In genomic region chr10:59088912-59089573, GRCh38 we compare ENCODE assay signal across 2 cellular contexts.
TF ChIP-seq lines count a peak whose summit lies in the region.

No MANE protein-coding gene starts in this region.

TF ChIP-seq in IMR-90, 13 proteins besides CTCF, POLR2A, EP300 and RAD21 (continued from another document):
- TF ChIP-seq USF2 (IDR thresholded peaks at IDR 0.05; ENCODE audit: low read depth, low read length) (no peak), SMC3 (IDR thresholded peaks at IDR 0.05; ENCODE audit: low read depth, low read length) (no peak), ELK1 (IDR thresholded peaks at IDR 0.05; ENCODE audit: borderline replicate concordance, low read depth, low read length) (no peak), FOS (IDR thresholded peaks at IDR 0.05; ENCODE audit: low read depth, low read length) (no peak), MAFK (IDR thresholded peaks at IDR 0.05; ENCODE audit: low read depth, low read length) (peak; percentile 78)
TF ChIP-seq in IMR-90: peak in this region for 1.

TF ChIP-seq in SK-N-SH treated with all-trans-retinoic acid at 6 μM for 48 hours, 23 proteins besides CTCF, POLR2A, EP300 and RAD21 (continued from another document):
- TF ChIP-seq ZFP30 (CRISPR knock-in tag; IDR thresholded peaks at IDR 0.05), result no peak
- TF ChIP-seq, protein P1, sequence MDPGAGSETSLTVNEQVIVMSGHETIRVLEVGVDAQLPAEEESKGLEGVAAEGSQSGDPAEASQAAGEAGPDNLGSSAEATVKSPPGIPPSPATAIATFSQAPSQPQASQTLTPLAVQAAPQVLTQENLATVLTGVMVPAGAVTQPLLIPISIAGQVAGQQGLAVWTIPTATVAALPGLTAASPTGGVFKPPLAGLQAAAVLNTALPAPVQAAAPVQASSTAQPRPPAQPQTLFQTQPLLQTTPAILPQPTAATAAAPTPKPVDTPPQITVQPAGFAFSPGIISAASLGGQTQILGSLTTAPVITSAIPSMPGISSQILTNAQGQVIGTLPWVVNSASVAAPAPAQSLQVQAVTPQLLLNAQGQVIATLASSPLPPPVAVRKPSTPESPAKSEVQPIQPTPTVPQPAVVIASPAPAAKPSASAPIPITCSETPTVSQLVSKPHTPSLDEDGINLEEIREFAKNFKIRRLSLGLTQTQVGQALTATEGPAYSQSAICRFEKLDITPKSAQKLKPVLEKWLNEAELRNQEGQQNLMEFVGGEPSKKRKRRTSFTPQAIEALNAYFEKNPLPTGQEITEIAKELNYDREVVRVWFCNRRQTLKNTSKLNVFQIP (CRISPR knock-in tag; IDR thresholded peaks at IDR 0.05; ENCODE audit: borderline replicate concordance, low read depth), result no peak
- TF ChIP-seq CSRNP3 (CRISPR knock-in tag; IDR thresholded peaks at IDR 0.05), result no peak
- no peak for TF ChIP-seq TOX (CRISPR knock-in tag; IDR thresholded peaks at IDR 0.05; ENCODE audit: borderline replicate concordance)
- TF ChIP-seq ESRRG (CRISPR knock-in tag; IDR thresholded peaks at IDR 0.05), result no peak
- TF ChIP-seq PATZ1 (CRISPR knock-in tag; IDR thresholded peaks at IDR 0.05; ENCODE audit: borderline replicate concordance), result no peak
- TF ChIP-seq, protein P2, sequence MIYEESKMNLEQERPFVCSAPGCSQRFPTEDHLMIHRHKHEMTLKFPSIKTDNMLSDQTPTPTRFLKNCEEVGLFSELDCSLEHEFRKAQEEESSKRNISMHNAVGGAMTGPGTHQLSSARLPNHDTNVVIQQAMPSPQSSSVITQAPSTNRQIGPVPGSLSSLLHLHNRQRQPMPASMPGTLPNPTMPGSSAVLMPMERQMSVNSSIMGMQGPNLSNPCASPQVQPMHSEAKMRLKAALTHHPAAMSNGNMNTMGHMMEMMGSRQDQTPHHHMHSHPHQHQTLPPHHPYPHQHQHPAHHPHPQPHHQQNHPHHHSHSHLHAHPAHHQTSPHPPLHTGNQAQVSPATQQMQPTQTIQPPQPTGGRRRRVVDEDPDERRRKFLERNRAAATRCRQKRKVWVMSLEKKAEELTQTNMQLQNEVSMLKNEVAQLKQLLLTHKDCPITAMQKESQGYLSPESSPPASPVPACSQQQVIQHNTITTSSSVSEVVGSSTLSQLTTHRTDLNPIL (CRISPR knock-in tag; IDR thresholded peaks at IDR 0.05; ENCODE audit: low read depth), result no peak
- no peak for TF ChIP-seq GLIS3 (CRISPR knock-in tag; IDR thresholded peaks at IDR 0.05)
- TF ChIP-seq ZNF70 (CRISPR knock-in tag; IDR thresholded peaks at IDR 0.05), result no peak
- TF ChIP-seq SNAI2 (CRISPR knock-in tag; IDR thresholded peaks at IDR 0.05), result no peak
- TF ChIP-seq OSR1 (CRISPR knock-in tag; IDR thresholded peaks at IDR 0.05), result no peak
- no peak for TF ChIP-seq ZFP3 (CRISPR knock-in tag; IDR thresholded peaks at IDR 0.05)
- no peak for TF ChIP-seq TSHZ2 (CRISPR knock-in tag; IDR thresholded peaks at IDR 0.05)
